In the genomic region with DNA sequence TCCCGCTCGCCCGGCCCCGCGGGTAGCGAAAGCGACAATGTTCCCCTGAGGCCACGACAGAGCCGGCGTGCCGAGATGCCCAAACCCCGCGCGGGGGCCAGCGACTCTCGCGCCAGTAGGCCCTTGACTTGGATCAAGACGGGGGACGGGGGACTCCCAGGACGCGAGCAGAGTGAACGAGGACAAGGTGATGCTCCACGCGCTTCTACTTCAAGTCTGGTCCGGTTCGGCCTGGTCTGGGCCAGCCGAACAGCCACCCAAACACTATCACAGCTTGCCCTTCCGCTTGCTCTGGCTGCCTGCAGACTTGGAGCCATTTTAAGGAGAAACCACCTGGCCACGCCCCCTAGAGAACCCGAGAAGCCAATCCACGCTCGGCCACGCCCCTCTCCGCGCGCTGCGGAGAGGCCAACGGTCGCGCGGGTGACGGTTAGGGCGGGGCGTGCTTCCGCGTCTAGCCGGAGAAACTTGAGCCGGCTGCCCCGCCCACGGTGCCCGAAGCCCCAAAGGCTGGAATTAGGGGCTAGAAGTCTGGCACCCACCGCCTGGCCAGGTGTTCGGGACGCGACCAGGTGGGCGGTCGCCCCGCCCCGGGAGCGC, we compare ENCODE assay signal across 8 cellular contexts. TPM values are rescaled to one million over a fixed set of nuclear protein-coding genes. Genes with fewer than 3 reads are reported as not detected.
DNase-seq lines count a peak whose midpoint lies in the region; ATAC-seq and TF ChIP-seq lines count a peak whose summit lies in the region.

No MANE protein-coding gene starts in this region.

- H3K27ac ChIP-seq in C4-2B (peak overlapping the region; percentile 98), left lung (peak overlapping the region; percentile 100)

- TF ChIP-seq CTCF in C4-2B (conservative IDR thresholded peaks at IDR 0.05) (no peak), left lung (IDR thresholded peaks at IDR 0.05) (no peak)

- H3K9me3 ChIP-seq in left lung, result no peaks in the 10 kb centered on the region

- H3K27me3 ChIP-seq in left lung, result no peaks in the 10 kb centered on the region

- intact Hi-C loops in left lung (cut with DNase I), result no loop called here

- ATAC-seq in GM19372 (IDR thresholded peaks at IDR 0.05; ENCODE audit: low read depth, unreplicated experiment) (peak; percentile 42), HG03521 (IDR thresholded peaks at IDR 0.05; ENCODE audit: unreplicated experiment) (peak; percentile 47), left lung (peak; percentile 89)

- peak overlapping the region; percentile 91 to 99 for H3K4me3 ChIP-seq in left lung

- DNase-seq in NCI-H69 (lab: John Stamatoyannopoulos, UW) (peak; percentile 99), dedifferentiated amniotic fluid mesenchymal stem cell (ENCODE audit: extremely low spot score) (peak; percentile 96), left lung (peak; percentile 99)
- DNase-seq in activated CD4-positive, alpha-beta T cell treated with anti-CD3 and anti-CD28 coated beads, Interleukin-2, amount 50 U/mL, for 1 hour, result peak; percentile 99
- DNase-seq in stimulated activated CD4-positive, alpha-beta T cell treated with anti-CD3 and anti-CD28 coated beads, Interleukin-2, amount 100 ng/mL, for 4 hours (ENCODE audit: low read depth), result peak; percentile 98

- H3K4me1 ChIP-seq in left lung, result peaks cover 32 to 72% of the 10 kb centered on the region in 2 donors

- H3K36me3 ChIP-seq in left lung, result peaks cover 0 to 40% of the 10 kb centered on the region in 2 donors

RNA-seq across cellular contexts. Expression of a gene that starts 0.6 kb away (rescaled TPM):
- 10 to 100 TPM; 83.8 to 92.2 TPM for total RNA-seq in left lung

RNA-seq across cellular contexts. Expression of a gene that starts 2.9 kb away (rescaled TPM):
- total RNA-seq in left lung, result 10 to 100 TPM; 23.6 to 24.5 TPM

RNA-seq across cellular contexts. Expression of a gene that starts 7.9 kb away (rescaled TPM):
- total RNA-seq in left lung, result 100 to 1,000 TPM; 136 to 187 TPM

RNA-seq across cellular contexts. Expression of a gene that starts 14.1 kb away (rescaled TPM):
- 100 to 1,000 TPM; 156 to 190 TPM for total RNA-seq in left lung

RNA-seq across cellular contexts. Expression of a gene that starts 31.3 kb away (rescaled TPM):
- total RNA-seq in left lung, result 10 to 100 TPM; 40.2 to 41.8 TPM

Comparison
In these comparisons a context has a peak if more than half of its experiments do, and no peak if none do; other contexts are left out.
1. Peak in every context shown above with its lines: DNase-seq, ATAC-seq, H3K4me3 ChIP-seq and H3K27ac ChIP-seq.